Comparison of ENCODE assay signal across 8 cellular contexts in genomic region chr11:65476632-65477270, GRCh38. TPM values are rescaled to one million over a fixed set of nuclear protein-coding genes. Genes with fewer than 3 reads are reported as not detected.
DNase-seq lines count a peak whose midpoint lies in the region; ATAC-seq, FAIRE-seq and TF ChIP-seq lines count a peak whose summit lies in the region.

No MANE protein-coding gene starts in this region.

- H3K27me3 ChIP-seq in HUES48 (ENCODE audit: control insufficient read depth, insufficient read depth, low read length) (no peaks in the 10 kb centered on the region), keratinocyte (ENCODE audit: control insufficient read depth, extremely low read depth, insufficient read depth, low read length) (no peaks in the 10 kb centered on the region)

- H3K4me1 Mint-ChIP-seq in stimulated activated naive CD8-positive, alpha-beta T cell treated with anti-CD3 and anti-CD28 coated beads, Interleukin-15, Interleukin-2, amounts not matched to agents 100 ng/mL and 50 ng/mL, for 24 hours (ENCODE audit: low read depth), result peaks cover 50% of the 10 kb centered on the region

- peak overlapping the region; percentile 94 for H3K4me2 ChIP-seq in keratinocyte (ENCODE audit: control insufficient read depth, extremely low read depth, insufficient read depth, low read depth, low read length)

- H3K27me3 Mint-ChIP-seq in stimulated activated naive CD8-positive, alpha-beta T cell treated with anti-CD3 and anti-CD28 coated beads, Interleukin-15, Interleukin-2, amounts not matched to agents 100 ng/mL and 50 ng/mL, for 24 hours, result no peaks in the 10 kb centered on the region

- no peaks in the 10 kb centered on the region for H3K9me3 Mint-ChIP-seq in stimulated activated naive CD8-positive, alpha-beta T cell treated with anti-CD3 and anti-CD28 coated beads, Interleukin-15, Interleukin-2, amounts not matched to agents 100 ng/mL and 50 ng/mL, for 24 hours

- DNase-seq in keratinocyte (ENCODE audit: low read depth, low spot score) (no peak), OCI-M2 (lab: John Stamatoyannopoulos, UW; ENCODE audit: unreplicated experiment) (no peak), NCI-H2227 treated with DMSO at 0.1 percent for 48 hours (lab: John Stamatoyannopoulos, UW) (no peak)

- peaks cover 31% of the 10 kb centered on the region for H3K4me1 ChIP-seq in HUES48 (ENCODE audit: control insufficient read depth, insufficient read depth, low read length)
- peaks cover 63% of the 10 kb centered on the region for H3K4me1 ChIP-seq in keratinocyte (ENCODE audit: control insufficient read depth, extremely low read depth, insufficient read depth, low read length)

- H3K4me3 Mint-ChIP-seq in stimulated activated naive CD8-positive, alpha-beta T cell treated with anti-CD3 and anti-CD28 coated beads, Interleukin-15, Interleukin-2, amounts not matched to agents 100 ng/mL and 50 ng/mL, for 24 hours, result peak overlapping the region; percentile 90

- no peak for FAIRE-seq in keratinocyte (lab: Jason Lieb, UNC)

- ATAC-seq in GM19043 (IDR thresholded peaks at IDR 0.05; ENCODE audit: low read depth, unreplicated experiment), result peak; percentile 21

- dilution Hi-C loops in keratinocyte (cut with MboI; ENCODE audit: extremely low pct_ligation_motif_present, low sequenced_read_pairs), result no loop called here

- peaks cover 5% of the 10 kb centered on the region for H3K9me1 ChIP-seq in keratinocyte (ENCODE audit: control insufficient read depth, extremely low read depth, insufficient read depth, low read length)

- WGBS in adipose tissue, 3 donors, result 3 to 9% (median 7%) methylated on average over 15 to 21 of the region's 21 CpGs

- H3K9me3 ChIP-seq in HUES48 (ENCODE audit: control insufficient read depth, insufficient read depth, low read length) (no peaks in the 10 kb centered on the region), keratinocyte (ENCODE audit: control insufficient read depth, low read depth, low read length) (no peaks in the 10 kb centered on the region)

- H3K36me3 ChIP-seq in HUES48 (ENCODE audit: control insufficient read depth, insufficient read depth, low read length), result no peaks in the 10 kb centered on the region
- no peaks in the 10 kb centered on the region for H3K36me3 ChIP-seq in keratinocyte (ENCODE audit: control insufficient read depth in 2 of 2, extremely low read depth in 1 of 2, insufficient read depth in 2 of 2, low read length in 2 of 2)

- no peak for TF ChIP-seq CTCF in 22Rv1 (IDR thresholded peaks at IDR 0.05)
- TF ChIP-seq CTCF in keratinocyte (optimal IDR thresholded peaks at IDR 0.05 in 1 of 3, IDR thresholded peaks at IDR 0.05 in 1 of 3, conservative IDR thresholded peaks at IDR 0.05 in 1 of 3; ENCODE audit: extremely low read depth in 1 of 3, insufficient read depth in 2 of 3, low read length in 3 of 3), result no peak

- H2AFZ ChIP-seq in keratinocyte (ENCODE audit: control insufficient read depth, low read length), result peak overlapping the region; percentile 43

- peaks cover 9% of the 10 kb centered on the region for H3K36me3 Mint-ChIP-seq in stimulated activated naive CD8-positive, alpha-beta T cell treated with anti-CD3 and anti-CD28 coated beads, Interleukin-15, Interleukin-2, amounts not matched to agents 100 ng/mL and 50 ng/mL, for 24 hours (ENCODE audit: low read depth)

- H4K20me1 ChIP-seq in keratinocyte (ENCODE audit: control insufficient read depth, extremely low read depth, insufficient read depth, low read length), result no peaks in the 10 kb centered on the region

- H3K27ac Mint-ChIP-seq in stimulated activated naive CD8-positive, alpha-beta T cell treated with anti-CD3 and anti-CD28 coated beads, Interleukin-15, Interleukin-2, amounts not matched to agents 100 ng/mL and 50 ng/mL, for 24 hours, result peak overlapping the region; percentile 94

- H3K4me3 ChIP-seq in HUES48 (ENCODE audit: low read depth, low read length), result peak overlapping the region; percentile 74
- H3K4me3 ChIP-seq in keratinocyte (ENCODE audit: control insufficient read depth in 2 of 3, extremely low read depth in 1 of 3, insufficient read depth in 2 of 3, low read depth in 1 of 3, low read length in 3 of 3), result peak overlapping the region; percentile 63 to 77 (median 71)

- peaks cover 34% of the 10 kb centered on the region for H3K79me2 ChIP-seq in keratinocyte (ENCODE audit: control insufficient read depth, insufficient read depth, low read length)

- peak overlapping the region; percentile 87 for H3K9ac ChIP-seq in HUES48 (ENCODE audit: low read depth, low read length)
- H3K9ac ChIP-seq in keratinocyte (ENCODE audit: control insufficient read depth, extremely low read depth, insufficient read depth, low read length), result peak overlapping the region; percentile 100

- H3K27ac ChIP-seq in 22Rv1 (peak overlapping the region; percentile 97), HUES48 (ENCODE audit: low read depth, low read length) (peak overlapping the region; percentile 94), adipose tissue (ENCODE audit: low read depth, low read length) (peak overlapping the region; percentile 97), keratinocyte (ENCODE audit: control insufficient read depth, insufficient read depth, low read length) (peak overlapping the region; percentile 100)

RNA-seq across cellular contexts. Expression of gene MALAT1, which starts 22.1 kb away (rescaled TPM):
- 1,000 to 10,000 TPM in 1 of 3 donors, 100 to 1,000 TPM in 1, 10 to 100 TPM in 1; 88.8 to 1,293 (median 187) TPM for polyA plus RNA-seq in adipose tissue
- polyA plus RNA-seq in keratinocyte, result 337 to 1,845 TPM (median 1,768 TPM) in 3 replicates
- 22,009 TPM for polyA plus RNA-seq in keratinocyte (2011; ENCODE audit: low read depth)
- 14.9 and 37.5 TPM in 2 replicates for polyA plus RNA-seq in keratinocyte (2011; cell fraction: cytosol; rRNA removed)
- 6,319 and 7,235 TPM in 2 replicates for polyA plus RNA-seq in keratinocyte (2011; cell fraction: nucleus; rRNA removed)
- 429 and 9,619 TPM in 2 replicates for polyA plus RNA-seq in keratinocyte (2012; ENCODE audit: low replicate concordance)
- 2,284 to 11,976 TPM (median 9,145 TPM) in 3 replicates for polyA minus RNA-seq in keratinocyte
- 408 TPM for polyA minus RNA-seq in keratinocyte (2011; cell fraction: cytosol; rRNA and poly(A)+ RNA removed)
- polyA minus RNA-seq in keratinocyte (2011; cell fraction: nucleus; rRNA and poly(A)+ RNA removed), result 24,947 and 60,709 TPM in 2 replicates

RNA-seq across cellular contexts. Expression of gene SCYL1, which starts 48.1 kb away (rescaled TPM):
- polyA plus RNA-seq in adipose tissue, result 10 to 100 TPM; 55.1 to 77.2 (median 63.0) TPM
- 31.3 to 51.2 TPM (median 44.1 TPM) in 3 replicates for polyA plus RNA-seq in keratinocyte
- polyA plus RNA-seq in keratinocyte (2011; ENCODE audit: low read depth), result 25.3 TPM
- 40.7 and 65.2 TPM in 2 replicates for polyA plus RNA-seq in keratinocyte (2011; cell fraction: cytosol; rRNA removed)
- 52.1 and 72.4 TPM in 2 replicates for polyA plus RNA-seq in keratinocyte (2011; cell fraction: nucleus; rRNA removed)
- polyA plus RNA-seq in keratinocyte (2012; ENCODE audit: low replicate concordance), result 33.0 and 44.5 TPM in 2 replicates
- 34.8 to 75.0 TPM (median 43.7 TPM) in 3 replicates for polyA minus RNA-seq in keratinocyte
- 43.0 TPM for polyA minus RNA-seq in keratinocyte (2011; cell fraction: cytosol; rRNA and poly(A)+ RNA removed)
- 24.6 and 32.7 TPM in 2 replicates for polyA minus RNA-seq in keratinocyte (2011; cell fraction: nucleus; rRNA and poly(A)+ RNA removed)

RNA-seq across cellular contexts. Expression of gene NEAT1, which starts 54.2 kb away (rescaled TPM):
- polyA plus RNA-seq in adipose tissue (1,000 to 10,000 TPM in 1 of 3 donors, 100 to 1,000 TPM in 2; 598 to 1,041 (median 691) TPM), keratinocyte (66.5 to 270 TPM (median 171 TPM) in 3 replicates)
- 1,124 TPM for polyA plus RNA-seq in keratinocyte (2011; ENCODE audit: low read depth)
- polyA plus RNA-seq in keratinocyte (2011; cell fraction: cytosol; rRNA removed), result 5.3 and 11.3 TPM in 2 replicates
- 1,267 and 1,668 TPM in 2 replicates for polyA plus RNA-seq in keratinocyte (2011; cell fraction: nucleus; rRNA removed)
- 218 and 908 TPM in 2 replicates for polyA plus RNA-seq in keratinocyte (2012; ENCODE audit: low replicate concordance)
- 73.3 to 442 TPM (median 228 TPM) in 3 replicates for polyA minus RNA-seq in keratinocyte
- 8.4 TPM for polyA minus RNA-seq in keratinocyte (2011; cell fraction: cytosol; rRNA and poly(A)+ RNA removed)
- polyA minus RNA-seq in keratinocyte (2011; cell fraction: nucleus; rRNA and poly(A)+ RNA removed), result 402 and 1,225 TPM in 2 replicates
